ENCODE assay signal across 20 cellular contexts in genomic region chr3:80017369-80017768, GRCh38.
DNase-seq lines count a peak whose midpoint lies in the region; ATAC-seq and TF ChIP-seq lines count a peak whose summit lies in the region.
"Had no signal": no experiment of that assay in that cellular context is flagged by ENCODE, and none has a peak within 500 bp of the region (broad histone marks: within the 10 kb centered on the region; RNA-seq: fewer than 3 reads in every experiment).

No MANE protein-coding gene starts in this region.

- peaks cover 7% of the 10 kb centered on the region; the same call in 2 of the 3 replicates for H3K4me1 Mint-ChIP-seq in GM23338
- no peaks in the 10 kb centered on the region for H3K4me1 Mint-ChIP-seq in activated naive CD8-positive, alpha-beta T cell treated with anti-CD3 and anti-CD28 coated beads, Interleukin-2, amount 50 U/mL, for 24 hours
- H3K4me1 Mint-ChIP-seq: CD8-positive, alpha-beta memory T cell; IgD-negative memory B cell; T-cell had no signal

- H3K27ac ChIP-seq in A673 (ENCODE audit: low read depth, low read length, poor library complexity, severe bottlenecking) (peak overlapping the region; percentile 14), GM23338 (ENCODE audit: low read depth) (no peak overlapping the region), brain microvascular endothelial cell (peak overlapping the region; percentile 8)
- H3K27ac ChIP-seq: Peyer's patch had no signal

- no peak overlapping the region for H3K4me3 Mint-ChIP-seq in GM23338
- H3K4me3 Mint-ChIP-seq in activated naive CD8-positive, alpha-beta T cell treated with anti-CD3 and anti-CD28 coated beads, Interleukin-2, amount 50 U/mL, for 24 hours = no peak overlapping the region
- H3K4me3 Mint-ChIP-seq: CD8-positive, alpha-beta memory T cell; IgD-negative memory B cell; T-cell had no signal

- no peaks in the 10 kb centered on the region for H3K9me2 ChIP-seq in GM23338 (ENCODE audit: insufficient read depth)
- H3K9me2 ChIP-seq: SK-N-SH had no signal

- no peaks in the 10 kb centered on the region for H3K9me3 Mint-ChIP-seq in GM23338
- H3K9me3 Mint-ChIP-seq in activated naive CD8-positive, alpha-beta T cell treated with anti-CD3 and anti-CD28 coated beads, Interleukin-2, amount 50 U/mL, for 24 hours = peaks cover 2% of the 10 kb centered on the region

- H3K27me3 ChIP-seq in A673 (replicated peaks; ENCODE audit: insufficient read depth, low read depth, low read length, poor library complexity) (no peaks in the 10 kb centered on the region), GM23338 (ENCODE audit: insufficient read depth) (no peaks in the 10 kb centered on the region), brain microvascular endothelial cell (replicated peaks) (no peaks in the 10 kb centered on the region)
- H3K27me3 ChIP-seq: Peyer's patch had no signal

- TF ChIP-seq CTCF in A673 (conservative IDR thresholded peaks at IDR 0.05; ENCODE audit: low read depth, low read length) = no peak
- TF ChIP-seq CTCF in GM23338 (conservative IDR thresholded peaks at IDR 0.05; ENCODE audit: low read depth in 2 of 2) = no peak
- TF ChIP-seq CTCF in brain microvascular endothelial cell (IDR thresholded peaks at IDR 0.05; ENCODE audit: low read depth, low read length, missing control alignments) = no peak

- no peaks in the 10 kb centered on the region for H3F3A ChIP-seq in GM23338 (replicated peaks; ENCODE audit: low read depth)

- H3K9me3 ChIP-seq in A673 (ENCODE audit: low read depth, low read length, poor library complexity, severe bottlenecking) = no peaks in the 10 kb centered on the region
- H3K9me3 ChIP-seq: Peyer's patch, SK-N-SH had no signal

- H3K4me2 ChIP-seq in GM23338 = no peak overlapping the region
- H3K4me2 ChIP-seq: SK-N-SH had no signal

- no peaks in the 10 kb centered on the region for H3K27me3 Mint-ChIP-seq in GM23338 (ENCODE audit: insufficient read depth, low read depth, poor library complexity)
- H3K27me3 Mint-ChIP-seq in activated naive CD8-positive, alpha-beta T cell treated with anti-CD3 and anti-CD28 coated beads, Interleukin-2, amount 50 U/mL, for 24 hours = no peaks in the 10 kb centered on the region
- H3K27me3 Mint-ChIP-seq: CD8-positive, alpha-beta memory T cell; IgD-negative memory B cell; T-cell had no signal

- no peaks in the 10 kb centered on the region for H3K36me3 ChIP-seq in A673 (ENCODE audit: insufficient read depth, low read length, poor library complexity, severe bottlenecking)
- no peaks in the 10 kb centered on the region for H3K36me3 ChIP-seq in GM23338 (ENCODE audit: insufficient read depth)
- H3K36me3 ChIP-seq in brain microvascular endothelial cell (replicated peaks) = no peaks in the 10 kb centered on the region
- H3K36me3 ChIP-seq: Peyer's patch had no signal

- intact Hi-C loops in A673 (cut with micrococcal nuclease; ENCODE audit: unreplicated experiment) = no loop called here
- intact Hi-C loops in Right ventricle myocardium inferior (cut with DNase I) = no loop called here

- POLR2A ChIA-PET in A673 (lab: Charles Lee; ENCODE audit: low non-redundant PET) = no interaction called here

- CTCF ChIA-PET in A673 (lab: Charles Lee) = no interaction called here

- DNase-seq in A673 (ENCODE audit: low spot score) (peak; percentile 67), GM23338 (ENCODE audit: low spot score) (no peak), NCI-H1417 treated with DMSO at 0.1 percent for 48 hours (lab: John Stamatoyannopoulos, UW) (peak; percentile 0), brain microvascular endothelial cell (peak; percentile 2), Right ventricle myocardium inferior (ENCODE audit: missing footprints) (no peak), occipital lobe (lab: John Stamatoyannopoulos, UW) (no peak)
- no peak for DNase-seq in activated naive CD8-positive, alpha-beta T cell treated with anti-CD3 and anti-CD28 coated beads, Interleukin-2, amount 50 U/mL, for 24 hours
- DNase-seq: C1 segment of cervical spinal cord; CD8-positive, alpha-beta memory T cell; DMS53; EL; GOT3; NCI-H1092; NCI-H2081; Peyer's patch; SK-N-SH; T-cell had no signal

- peak overlapping the region; percentile 13 for H3K27ac Mint-ChIP-seq in GM23338
- H3K27ac Mint-ChIP-seq in activated naive CD8-positive, alpha-beta T cell treated with anti-CD3 and anti-CD28 coated beads, Interleukin-2, amount 50 U/mL, for 24 hours = no peak overlapping the region
- H3K27ac Mint-ChIP-seq: CD8-positive, alpha-beta memory T cell; IgD-negative memory B cell; T-cell had no signal

- H3K4me3 ChIP-seq in A673 (ENCODE audit: low read depth, low read length, poor library complexity, severe bottlenecking) (no peak overlapping the region), GM23338 (no peak overlapping the region), brain microvascular endothelial cell (ENCODE audit: low read depth, low read length) (no peak overlapping the region)
- H3K4me3 ChIP-seq: Peyer's patch had no signal

- ATAC-seq in GM23338 (no peak), Right ventricle myocardium inferior (no peak), HG03135 (IDR thresholded peaks at IDR 0.05; ENCODE audit: unreplicated experiment) (no peak)
- ATAC-seq in activated naive CD8-positive, alpha-beta T cell treated with anti-CD3 and anti-CD28 coated beads, Interleukin-2, amount 50 U/mL, for 24 hours = no peak
- ATAC-seq: HCT116, T-cell had no signal

- no peaks in the 10 kb centered on the region for H4K20me1 ChIP-seq in GM23338 (replicated peaks; ENCODE audit: insufficient read depth)

- no TSS peak for BruUV-seq in A673 (replicated peaks; lab: Mats Ljungman, UMichigan)

- in situ Hi-C loops in brain microvascular endothelial cell (cut with HindIII; ENCODE audit: low pct_ligation_motif_present, low sequenced_read_pairs) = no loop called here

- peak overlapping the region; percentile 4; the same call in 1 of the 2 replicates for H2AFZ ChIP-seq in GM23338

- no peaks in the 10 kb centered on the region for H3K36me3 Mint-ChIP-seq in GM23338 (ENCODE audit: low read depth)
- H3K36me3 Mint-ChIP-seq in activated naive CD8-positive, alpha-beta T cell treated with anti-CD3 and anti-CD28 coated beads, Interleukin-2, amount 50 U/mL, for 24 hours (ENCODE audit: low read depth) = no peaks in the 10 kb centered on the region
- H3K36me3 Mint-ChIP-seq: CD8-positive, alpha-beta memory T cell; IgD-negative memory B cell; T-cell had no signal

- H3K4me1 ChIP-seq in A673 (ENCODE audit: insufficient read depth, low read length, poor library complexity, severe bottlenecking) (peaks cover 16% of the 10 kb centered on the region), GM23338 (ENCODE audit: insufficient read depth) (no peaks in the 10 kb centered on the region)
- H3K4me1 ChIP-seq: Peyer's patch had no signal

- H3K79me2 ChIP-seq in GM23338 (replicated peaks; ENCODE audit: insufficient read depth) = no peaks in the 10 kb centered on the region

TF ChIP-seq in GM23338, 12 proteins besides CTCF, POLR2A, EP300 and RAD21 (continues in another document):
- no peak for TF ChIP-seq STAT1 (IDR thresholded peaks at IDR 0.05; ENCODE audit: unreplicated experiment)
- no peak for TF ChIP-seq POLR2AphosphoS5 (IDR thresholded peaks at IDR 0.05; ENCODE audit: low read depth)
- TF ChIP-seq EZH2 (IDR thresholded peaks at IDR 0.05; ENCODE audit: low read depth, unreplicated experiment) = no peak
- TF ChIP-seq ZNF114 (CRISPR knock-in tag; IDR thresholded peaks at IDR 0.05) = no peak
- no peak for TF ChIP-seq ZNF331 (CRISPR knock-in tag; IDR thresholded peaks at IDR 0.05; ENCODE audit: low read depth)
- TF ChIP-seq, protein P1, sequence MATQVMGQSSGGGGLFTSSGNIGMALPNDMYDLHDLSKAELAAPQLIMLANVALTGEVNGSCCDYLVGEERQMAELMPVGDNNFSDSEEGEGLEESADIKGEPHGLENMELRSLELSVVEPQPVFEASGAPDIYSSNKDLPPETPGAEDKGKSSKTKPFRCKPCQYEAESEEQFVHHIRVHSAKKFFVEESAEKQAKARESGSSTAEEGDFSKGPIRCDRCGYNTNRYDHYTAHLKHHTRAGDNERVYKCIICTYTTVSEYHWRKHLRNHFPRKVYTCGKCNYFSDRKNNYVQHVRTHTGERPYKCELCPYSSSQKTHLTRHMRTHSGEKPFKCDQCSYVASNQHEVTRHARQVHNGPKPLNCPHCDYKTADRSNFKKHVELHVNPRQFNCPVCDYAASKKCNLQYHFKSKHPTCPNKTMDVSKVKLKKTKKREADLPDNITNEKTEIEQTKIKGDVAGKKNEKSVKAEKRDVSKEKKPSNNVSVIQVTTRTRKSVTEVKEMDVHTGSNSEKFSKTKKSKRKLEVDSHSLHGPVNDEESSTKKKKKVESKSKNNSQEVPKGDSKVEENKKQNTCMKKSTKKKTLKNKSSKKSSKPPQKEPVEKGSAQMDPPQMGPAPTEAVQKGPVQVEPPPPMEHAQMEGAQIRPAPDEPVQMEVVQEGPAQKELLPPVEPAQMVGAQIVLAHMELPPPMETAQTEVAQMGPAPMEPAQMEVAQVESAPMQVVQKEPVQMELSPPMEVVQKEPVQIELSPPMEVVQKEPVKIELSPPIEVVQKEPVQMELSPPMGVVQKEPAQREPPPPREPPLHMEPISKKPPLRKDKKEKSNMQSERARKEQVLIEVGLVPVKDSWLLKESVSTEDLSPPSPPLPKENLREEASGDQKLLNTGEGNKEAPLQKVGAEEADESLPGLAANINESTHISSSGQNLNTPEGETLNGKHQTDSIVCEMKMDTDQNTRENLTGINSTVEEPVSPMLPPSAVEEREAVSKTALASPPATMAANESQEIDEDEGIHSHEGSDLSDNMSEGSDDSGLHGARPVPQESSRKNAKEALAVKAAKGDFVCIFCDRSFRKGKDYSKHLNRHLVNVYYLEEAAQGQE (IDR thresholded peaks at IDR 0.05; ENCODE audit: unreplicated experiment) = no peak
- no peak for TF ChIP-seq ETS1 (IDR thresholded peaks at IDR 0.05)

Comparison
In these comparisons a context has a peak if more than half of its experiments do, and no peak if none do; other contexts are left out.
1. DNase-seq: peak in A673 (single experiment), NCI-H1417 treated with DMSO at 0.1 percent for 48 hours (single experiment) and brain microvascular endothelial cell (single experiment); none in GM23338 (single experiment), Right ventricle myocardium inferior (single experiment), occipital lobe (single experiment) and activated naive CD8-positive, alpha-beta T cell treated with anti-CD3 and anti-CD28 coated beads, Interleukin-2, amount 50 U/mL, for 24 hours (single experiment).